In the genomic region with DNA sequence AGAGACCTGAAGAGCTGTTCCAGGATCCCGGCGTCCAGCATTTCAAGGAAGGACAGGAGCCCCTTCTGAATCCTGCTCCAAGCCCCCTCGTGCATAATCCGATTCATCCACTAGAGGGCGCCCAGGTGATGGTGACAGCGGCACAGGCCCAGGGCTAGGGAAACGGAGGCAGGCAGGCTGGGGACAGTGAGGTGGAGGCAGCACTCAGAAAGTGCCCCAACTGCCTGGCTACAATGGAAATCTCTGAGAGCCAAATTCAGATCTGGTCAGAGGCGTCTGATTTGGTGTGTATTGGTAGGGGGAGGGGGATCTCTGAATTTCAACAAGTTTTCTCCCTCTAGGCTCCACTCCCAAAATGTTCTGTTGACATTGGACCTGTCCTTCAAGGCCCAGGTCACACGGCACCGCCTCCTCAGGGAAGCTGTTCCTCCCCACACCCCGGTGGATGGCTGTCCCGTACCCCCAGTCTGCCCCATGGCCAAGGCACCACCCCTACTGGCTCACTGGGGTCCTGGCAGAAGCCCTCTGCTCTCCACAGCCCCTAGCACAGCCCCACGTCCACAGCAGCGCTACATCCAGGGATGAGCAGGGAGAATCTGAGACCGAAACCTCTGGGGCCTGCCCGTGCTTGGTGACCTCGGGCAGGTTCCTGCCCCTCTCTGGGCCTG, we compare ENCODE assay signal across 9 cellular contexts.
DNase-seq lines count a peak whose midpoint lies in the region; ATAC-seq, FAIRE-seq and TF ChIP-seq lines count a peak whose summit lies in the region.
"Had no signal": no experiment of that assay in that cellular context is flagged by ENCODE, and none has a peak within 500 bp of the region (broad histone marks: within the 10 kb centered on the region; RNA-seq: fewer than 3 reads in every experiment).

No MANE protein-coding gene starts in this region.

- BruUV-seq in IMR-90 (replicated peaks; lab: Mats Ljungman, UMichigan), result no TSS peak

- no peak overlapping the region for H2BK20ac ChIP-seq in IMR-90 (ENCODE audit: low read depth, low read length)

- peak; percentile 86 for DNase-seq in D341Med (ENCODE audit: low spot score)
- peak; percentile 38 for DNase-seq in IMR-90
- DNase-seq in T-helper 2 cell, result peak in 4 of 5 experiments; percentile 32 to 62 (median 52)
- no peak for DNase-seq in astrocyte (ENCODE audit: low read depth)
- DNase-seq in hypothalamus (lab: John Stamatoyannopoulos, UW), result peak in 45 of 51 donors; percentile 2 to 77 (median 37)
- peak; percentile 12 for DNase-seq in smooth muscle cell of the brain vasculature (ENCODE audit: low read depth, low spot score)

- no peak overlapping the region for H3K18ac ChIP-seq in IMR-90 (ENCODE audit: low read depth, low read length)

- no peak overlapping the region for H2BK15ac ChIP-seq in IMR-90 (ENCODE audit: low read depth, low read length)

- no peaks in the 10 kb centered on the region for H3K4me1 Mint-ChIP-seq in astrocyte (ENCODE audit: low read depth, unreplicated experiment)

- H3K27ac ChIP-seq in IMR-90 (ENCODE audit: insufficient read depth, low read length) (no peak overlapping the region), astrocyte (ENCODE audit: low read depth, low read length) (no peak overlapping the region)

- peak; percentile 87 for TF ChIP-seq RAD21 in IMR-90 (IDR thresholded peaks at IDR 0.05; ENCODE audit: low read length)

- intact Hi-C loops in IMR-90 (cut with micrococcal nuclease), result loop anchor here (1.0 to 2.0 kb wide), 4 partner anchors 38 to 410 kb away; no protein-coding TSS in a partner anchor

- H3K4ac ChIP-seq in IMR-90 (ENCODE audit: low read depth, low read length), result no peak overlapping the region

- H3K9me1 ChIP-seq in IMR-90 (ENCODE audit: insufficient read depth, low read length), result peaks cover 5% of the 10 kb centered on the region; the same call in 1 of the 2 replicates

- H4K8ac ChIP-seq in IMR-90 (ENCODE audit: low read depth in 2 of 2, low read length in 2 of 2), result no peak overlapping the region

- peak overlapping the region; percentile 5 for H2AK9ac ChIP-seq in IMR-90 (replicated peaks; ENCODE audit: low read depth, low read length, poor library complexity)

- H2AK5ac ChIP-seq in IMR-90 (ENCODE audit: low read depth, low read length), result no peak overlapping the region

- H3K79me2 ChIP-seq in astrocyte (ENCODE audit: insufficient read depth, low read length), result peaks cover 3% of the 10 kb centered on the region

- H3K56ac ChIP-seq in IMR-90 (ENCODE audit: extremely low read depth, insufficient read depth, low read length), result no peak overlapping the region

- no peaks in the 10 kb centered on the region for H3K27me3 Mint-ChIP-seq in astrocyte (ENCODE audit: low read depth, unreplicated experiment)

- H3K79me1 ChIP-seq in IMR-90 (ENCODE audit: low read depth in 1 of 2, low read length in 2 of 2), result peaks cover 7 to 37% of the 10 kb centered on the region in 2 experiments; a peak in 3 of 4 replicates

- CTCF ChIA-PET in IMR-90 (lab: Yijun Ruan, JAX), result interaction anchor here (0.6 to 1.4 kb wide), 4 partner anchors 9 to 85 kb away, joined by 3 read pairs; no protein-coding TSS in a partner anchor

- H3K23ac ChIP-seq in IMR-90 (ENCODE audit: low read depth, low read length), result no peak overlapping the region

- H2AFZ ChIP-seq in IMR-90 (replicated peaks; ENCODE audit: low read length, poor library complexity) (peak overlapping the region; percentile 51), astrocyte (ENCODE audit: low read depth, low read length) (no peak overlapping the region)

- no peak overlapping the region for H3K9ac ChIP-seq in IMR-90 (ENCODE audit: low read depth, low read length)
- H3K9ac ChIP-seq in astrocyte (ENCODE audit: low read length), result no peak overlapping the region

- TF ChIP-seq POLR2A in IMR-90 (IDR thresholded peaks at IDR 0.05; ENCODE audit: low read depth, low read length), result no peak

- no peak for FAIRE-seq in astrocyte (lab: Jason Lieb, UNC)
- FAIRE-seq: colon had no signal

- H3K9me3 ChIP-seq in IMR-90 (ENCODE audit: control insufficient read depth, insufficient read depth, low read length) (no peaks in the 10 kb centered on the region), astrocyte (ENCODE audit: insufficient read depth, low read depth, low read length) (no peaks in the 10 kb centered on the region)

- H3K27ac Mint-ChIP-seq in astrocyte (ENCODE audit: unreplicated experiment), result no peak overlapping the region

- no peak overlapping the region for H3K4me3 Mint-ChIP-seq in astrocyte (ENCODE audit: unreplicated experiment)

- no peak overlapping the region for H3K14ac ChIP-seq in IMR-90 (replicated peaks; ENCODE audit: low read depth, low read length)

- H3K36me3 ChIP-seq in IMR-90 (ENCODE audit: control insufficient read depth, insufficient read depth, low read length) (peaks cover 22% of the 10 kb centered on the region), astrocyte (ENCODE audit: insufficient read depth, low read length) (no peaks in the 10 kb centered on the region)

- H4K91ac ChIP-seq in IMR-90 (ENCODE audit: insufficient read depth, low read depth, low read length), result no peak overlapping the region

- H2BK120ac ChIP-seq in IMR-90 (ENCODE audit: low read depth, low read length), result no peak overlapping the region

- H4K5ac ChIP-seq in IMR-90 (ENCODE audit: low read depth, low read length), result no peak overlapping the region

- peak; percentile 88 for TF ChIP-seq CTCF in IMR-90 (conservative IDR thresholded peaks at IDR 0.05; ENCODE audit: low read depth, low read length)
- TF ChIP-seq CTCF in astrocyte (IDR thresholded peaks at IDR 0.05; ENCODE audit: insufficient read depth, low read depth, low read length), result peak; percentile 71

- peak; percentile 84 for ATAC-seq in IMR-90 (ENCODE audit: low read depth)
- no peak for ATAC-seq in GM21360 (IDR thresholded peaks at IDR 0.05; ENCODE audit: unreplicated experiment)
- ATAC-seq in GM21528 (IDR thresholded peaks at IDR 0.05; ENCODE audit: low FRiP score, unreplicated experiment), result no peak

- no peak overlapping the region for H2BK5ac ChIP-seq in IMR-90 (ENCODE audit: low read depth, low read length, poor library complexity, severe bottlenecking)

- H4K20me1 ChIP-seq in IMR-90 (ENCODE audit: insufficient read depth, low read length), result peaks cover 39% of the 10 kb centered on the region
- peaks cover 32% of the 10 kb centered on the region for H4K20me1 ChIP-seq in astrocyte (ENCODE audit: insufficient read depth, low read length)

- H3K4me3 ChIP-seq in IMR-90 (ENCODE audit: insufficient read depth, low read depth, low read length) (no peak overlapping the region), astrocyte (ENCODE audit: insufficient read depth, low read depth, low read length) (no peak overlapping the region)

- dilution Hi-C loops in IMR-90 (cut with HindIII; ENCODE audit: low sequenced_read_pairs, unreplicated experiment), result no loop called here

- POLR2A ChIA-PET in IMR-90 (lab: Charles Lee; ENCODE audit: unreplicated experiment), result no interaction called here

- peaks cover 16% of the 10 kb centered on the region for H3K36me3 Mint-ChIP-seq in astrocyte (ENCODE audit: low read depth, unreplicated experiment)

- peaks cover 9% of the 10 kb centered on the region; the same call in 1 of the 2 replicates for H3K4me1 ChIP-seq in IMR-90 (ENCODE audit: control insufficient read depth, insufficient read depth, low read length)
- no peaks in the 10 kb centered on the region for H3K4me1 ChIP-seq in astrocyte (ENCODE audit: insufficient read depth, low read length)

- in situ Hi-C loops in IMR-90 (cut with MboI; ENCODE audit: low sequenced_read_pairs), result no loop called here

- no peaks in the 10 kb centered on the region for H3K9me3 Mint-ChIP-seq in astrocyte (ENCODE audit: unreplicated experiment)

- 42% methylated on average over 9 of the region's 17 CpGs; no CpG with 5 or more reads in 1 of the 2 experiments for WGBS in IMR-90 (ENCODE audit: extremely low coverage in 2 of 2, insufficient read length in 1 of 2), 2 experiments

- no peaks in the 10 kb centered on the region for H3K27me3 ChIP-seq in IMR-90 (ENCODE audit: control insufficient read depth, insufficient read depth, low read length)
- no peaks in the 10 kb centered on the region for H3K27me3 ChIP-seq in astrocyte (ENCODE audit: insufficient read depth, low read length)

- H3K4me2 ChIP-seq in IMR-90 (ENCODE audit: low read depth, low read length), result no peak overlapping the region
- no peak overlapping the region for H3K4me2 ChIP-seq in astrocyte (ENCODE audit: low read length)

TF ChIP-seq in IMR-90, 13 proteins besides CTCF, POLR2A, EP300 and RAD21:
- TF ChIP-seq MAZ (IDR thresholded peaks at IDR 0.05; ENCODE audit: borderline replicate concordance, low read depth, low read length) (peak; percentile 69), FOS (IDR thresholded peaks at IDR 0.05; ENCODE audit: low read depth, low read length) (no peak), SMC3 (IDR thresholded peaks at IDR 0.05; ENCODE audit: low read depth, low read length) (peak; percentile 74)
